34 cellular contexts compared by ENCODE assay signal in genomic region chr6:122984393-122984792, GRCh38. TPM values are rescaled to one million over a fixed set of nuclear protein-coding genes. Genes with fewer than 3 reads are reported as not detected.
"Had no signal": no experiment of that assay in that cellular context is flagged by ENCODE, and none has a peak within 500 bp of the region (broad histone marks: within the 10 kb centered on the region; RNA-seq: fewer than 3 reads in every experiment).

No MANE protein-coding gene starts in this region.

- H3K36me3 ChIP-seq: ascending aorta, Peyer's patch, SJCRH30 had no signal

- DNase-seq: activated B cell treated with CpG ODN at 0.5 μM for 24 hours; activated CD4-positive, alpha-beta memory T cell treated with anti-CD3 and anti-CD28 coated beads for 36 hours; activated CD4-positive, alpha-beta T cell treated with anti-CD3 and anti-CD28 coated beads for 1 hour; activated CD4-positive, alpha-beta T cell treated with anti-CD3 and anti-CD28 coated beads, Interleukin-2, amount 10 ng/mL, durations not matched to agents 24 days and 14 days; activated CD8-positive, alpha-beta memory T cell treated with anti-CD3 and anti-CD28 coated beads for 24 hours; activated effector memory CD4-positive, alpha-beta T cell treated with anti-CD3 and anti-CD28 coated beads, Interleukin-2, amount 50 U/mL, for 16 hours; activated naive CD4-positive, alpha-beta T cell treated with Interleukin-2 at 50 U/mL for 16 hours; activated naive CD8-positive, alpha-beta T cell treated with anti-CD3 and anti-CD28 coated beads, Interleukin-2, amount 50 U/mL, for 24 hours; activated T-cell treated with anti-CD3 and anti-CD28 coated beads, Interleukin-2, amount 50 U/mL, for 4 hours; amniotic stem cell; body of pancreas; central memory CD4-positive, alpha-beta T cell; Karpas-422; NCI-H1417; NCI-H1930; NCI-H2171; NCI-H2227 treated with DMSO at 0.1 percent for 48 hours; NCI-H446 treated with DMSO at 0.1 percent for 48 hours; NCI-H524 treated with DMSO at 0.1 percent for 48 hours; NCI-H748 treated with DMSO at 0.1 percent for 48 hours; OCI-M1; Peyer's patch; Right ventricle myocardium superior; SJCRH30; T-helper 17 cell; T-helper 9 cell had no signal

- ATAC-seq: activated naive CD4-positive, alpha-beta T cell treated with anti-CD3 and anti-CD28 coated beads, Interleukin-2, amount 50 U/mL, for 72 hours; activated naive CD8-positive, alpha-beta T cell treated with anti-CD3 and anti-CD28 coated beads, Interleukin-2, amount 50 U/mL, for 24 hours; activated T-cell treated with anti-CD3 and anti-CD28 coated beads, Interleukin-2, amount 50 U/mL, for 4 hours; body of pancreas; SK-N-SH treated with all-trans-retinoic acid at 6 μM for 48 hours; T-helper 17 cell had no signal

- H3K4me3 ChIP-seq: ascending aorta, body of pancreas, coronary artery, Peyer's patch, SJCRH30 had no signal

- H3K27me3 ChIP-seq: ascending aorta, body of pancreas, Peyer's patch, SJCRH30 had no signal

- H3K9me3 ChIP-seq: ascending aorta, body of pancreas, Peyer's patch, SJCRH30 had no signal

- H3K27ac ChIP-seq: ascending aorta, body of pancreas, coronary artery, Peyer's patch, RWPE1, SJCRH30 had no signal

- H3K4me1 ChIP-seq: ascending aorta, body of pancreas, Peyer's patch, SJCRH30 had no signal

- FAIRE-seq: bronchial epithelial cell, TTC549 had no signal

RNA-seq across cellular contexts. Expression of gene CLVS2, which starts 11.6 kb away (rescaled TPM):
- total RNA-seq: activated B cell treated with CpG ODN at 0.5 μM for 24 hours; activated CD4-positive, alpha-beta memory T cell treated with anti-CD3 and anti-CD28 coated beads for 36 hours; activated CD4-positive, alpha-beta T cell treated with anti-CD3 and anti-CD28 coated beads, Interleukin-2, amount 10 ng/mL, durations not matched to agents 24 days and 14 days; activated naive CD4-positive, alpha-beta T cell treated with anti-CD3 and anti-CD28 coated beads, Interleukin-2, amount 50 U/mL, for 72 hours; activated T-cell treated with anti-CD3 and anti-CD28 coated beads, Interleukin-2, amount 50 U/mL, for 4 hours; ascending aorta; bronchial epithelial cell; chondrocyte; SJCRH30; T-helper 17 cell had no signal
